36 cellular contexts compared by ENCODE assay signal in genomic region chr21:14012409-14012808, GRCh38.
A peak's percentile ranks its signal among the peaks of the same experiment; 100 is the strongest.
DNase-seq lines count a peak whose midpoint lies in the region; ATAC-seq, FAIRE-seq and TF ChIP-seq lines count a peak whose summit lies in the region.
"Had no signal": no experiment of that assay in that cellular context is flagged by ENCODE, and none has a peak within 500 bp of the region (broad histone marks: within the 10 kb centered on the region; RNA-seq: fewer than 3 reads in every experiment).

No MANE protein-coding gene starts in this region.

- H3K36me3 ChIP-seq in H7 (replicated peaks; ENCODE audit: control insufficient read depth, insufficient read depth, low read length) (no peaks in the 10 kb centered on the region), neuronal stem cell (replicated peaks in 1 of 2; ENCODE audit: control insufficient read depth in 2 of 2, insufficient read depth in 2 of 2, low read length in 2 of 2) (no peaks in the 10 kb centered on the region)
- H3K36me3 ChIP-seq: BE2C; BLaER1; BLaER1 treated with 17β-estradiol and CSF1 and Interleukin-3, amounts not matched to agents 10 nM and 100 nM had no signal

- H3K27ac Mint-ChIP-seq in chondrocyte (ENCODE audit: unreplicated experiment) = no peak overlapping the region
- H3K27ac Mint-ChIP-seq: B cell; CD4-positive, alpha-beta memory T cell; CD4-positive, alpha-beta T cell; CD4-positive, CD25-positive, alpha-beta regulatory T cell; CD8-positive, alpha-beta memory T cell; CD8-positive, alpha-beta T cell had no signal

- peaks cover 0 to 2% of the 10 kb centered on the region in 2 donors for H3K9me3 ChIP-seq in neuronal stem cell (replicated peaks in 1 of 2; ENCODE audit: control insufficient read depth in 2 of 2, insufficient read depth in 1 of 2, low read depth in 1 of 2, low read length in 2 of 2)
- H3K9me3 ChIP-seq: A549; BE2C; BLaER1; BLaER1 treated with 17β-estradiol and CSF1 and Interleukin-3, amounts not matched to agents 10 nM and 100 nM; Caco-2 had no signal

- ATAC-seq in GM21825 (IDR thresholded peaks at IDR 0.05; ENCODE audit: unreplicated experiment) = no peak
- ATAC-seq: A549; CD8-positive, alpha-beta T cell had no signal

- DNase-seq in H7 (peak; percentile 17), HTR-8/SVneo (ENCODE audit: insufficient read length, low spot score) (no peak), chondrocyte (ENCODE audit: low spot score) (peak; percentile 87), neuronal stem cell (ENCODE audit: low spot score) (no peak), NCI-H82 (lab: John Stamatoyannopoulos, UW) (no peak)
- DNase-seq in activated CD4-positive, alpha-beta T cell treated with anti-CD3 and anti-CD28 coated beads, Interleukin-2, amount 50 U/mL, for 4 hours = no peak
- DNase-seq in activated naive CD4-positive, alpha-beta T cell treated with anti-CD3 and anti-CD28 coated beads, Interleukin-2, amount 50 U/mL, for 16 hours = no peak
- DNase-seq: 8988T; ACHN; AML-193; BE2C; C1 segment of cervical spinal cord; Caco-2; Calu3; CD4-positive, alpha-beta memory T cell; CD4-positive, alpha-beta T cell; CD4-positive, CD25-positive, alpha-beta regulatory T cell; CD8-positive, alpha-beta memory T cell; CD8-positive, alpha-beta T cell; COR-L47; DMS 273 treated with DMSO at 0.1 percent for 48 hours; DMS153; DMS79; DMS79 treated with DMSO at 0.1 percent for 48 hours; DND-41; EL had no signal

- peak overlapping the region; percentile 73 for H3K23ac ChIP-seq in neuronal stem cell (ENCODE audit: low read depth, low read length, poor library complexity)

- TF ChIP-seq CTCF in chondrocyte (IDR thresholded peaks at IDR 0.05) = no peak

- no peak overlapping the region for H4K91ac ChIP-seq in neuronal stem cell (ENCODE audit: low read depth, low read length, poor library complexity)

- peak; percentile 40 for FAIRE-seq in HTR-8/SVneo (lab: Jason Lieb, UNC)
- FAIRE-seq: A204.1, A549, D721Med had no signal

- H3K4me3 ChIP-seq in H7 (ENCODE audit: insufficient read depth, low read depth, low read length) = no peak overlapping the region
- peak overlapping the region in 1 of 2 donors; percentile 64 for H3K4me3 ChIP-seq in neuronal stem cell (ENCODE audit: low read length in 2 of 2)
- H3K4me3 ChIP-seq: A549; BLaER1; BLaER1 treated with 17β-estradiol and CSF1 and Interleukin-3, amounts not matched to agents 10 nM and 100 nM had no signal

- no peak overlapping the region for H2BK12ac ChIP-seq in neuronal stem cell (ENCODE audit: low read length)

- no CpG with 5 or more reads among the region's 9 CpGs for WGBS in neuronal stem cell (ENCODE audit: extremely low coverage in 2 of 2, insufficient read length in 2 of 2, insufficient replicate concordance in 1 of 2), 2 donors

- H3K9me3 Mint-ChIP-seq in chondrocyte (ENCODE audit: low read depth) = peaks cover 3% of the 10 kb centered on the region
- H3K9me3 Mint-ChIP-seq: CD4-positive, alpha-beta memory T cell; CD4-positive, alpha-beta T cell; CD8-positive, alpha-beta memory T cell; CD8-positive, alpha-beta T cell had no signal

- H2BK5ac ChIP-seq in neuronal stem cell (ENCODE audit: low read length) = no peak overlapping the region

- H3K4me1 Mint-ChIP-seq in chondrocyte (ENCODE audit: low read depth) = no peaks in the 10 kb centered on the region
- H3K4me1 Mint-ChIP-seq: B cell; CD14-positive monocyte; CD4-positive, alpha-beta memory T cell; CD4-positive, CD25-positive, alpha-beta regulatory T cell; CD8-positive, alpha-beta memory T cell had no signal

- no peaks in the 10 kb centered on the region for H3K4me1 ChIP-seq in neuronal stem cell (ENCODE audit: control insufficient read depth in 2 of 2, insufficient read depth in 1 of 2, low read depth in 1 of 2, low read length in 2 of 2)
- H3K4me1 ChIP-seq: A549, BE2C, Caco-2 had no signal

- H4K8ac ChIP-seq in neuronal stem cell (ENCODE audit: low read depth, low read length) = no peak overlapping the region

- no peak overlapping the region for H3K18ac ChIP-seq in neuronal stem cell (ENCODE audit: low read length)

- H3K4me3 Mint-ChIP-seq in chondrocyte (ENCODE audit: unreplicated experiment) = no peak overlapping the region
- H3K4me3 Mint-ChIP-seq: B cell; CD14-positive monocyte; CD4-positive, alpha-beta memory T cell; CD4-positive, alpha-beta T cell; CD4-positive, CD25-positive, alpha-beta regulatory T cell; CD8-positive, alpha-beta memory T cell; CD8-positive, alpha-beta T cell had no signal

- no peak overlapping the region for H3K4me2 ChIP-seq in neuronal stem cell (ENCODE audit: insufficient read depth, low read length, poor library complexity, severe bottlenecking)
- H3K4me2 ChIP-seq: A549 had no signal

- no peaks in the 10 kb centered on the region for H3K79me1 ChIP-seq in neuronal stem cell (ENCODE audit: low read depth, low read length)

- no peak overlapping the region for H3K9ac ChIP-seq in neuronal stem cell (ENCODE audit: low read depth, low read length, poor library complexity)
- H3K9ac ChIP-seq: BLaER1; BLaER1 treated with 17β-estradiol and CSF1 and Interleukin-3, amounts not matched to agents 10 nM and 100 nM had no signal

- no peak overlapping the region for H3K27ac ChIP-seq in neuronal stem cell (replicated peaks; ENCODE audit: low read length)
- H3K27ac ChIP-seq: 22Rv1; A549; BLaER1; BLaER1 treated with 17β-estradiol and CSF1 and Interleukin-3, amounts not matched to agents 10 nM and 100 nM; C4-2B had no signal

- no peak overlapping the region for H2BK15ac ChIP-seq in neuronal stem cell (ENCODE audit: low read length)

- no peak overlapping the region for H2BK120ac ChIP-seq in neuronal stem cell (ENCODE audit: low read depth, low read length)

- no peaks in the 10 kb centered on the region for H3K27me3 ChIP-seq in H7 (ENCODE audit: control insufficient read depth, insufficient read depth, low read length)
- H3K27me3 ChIP-seq in neuronal stem cell (ENCODE audit: control insufficient read depth in 3 of 3, insufficient read depth in 3 of 3, low read depth in 1 of 3, low read length in 3 of 3) = no peaks in the 10 kb centered on the region
- H3K27me3 ChIP-seq: BE2C; BLaER1; BLaER1 treated with 17β-estradiol and CSF1 and Interleukin-3, amounts not matched to agents 10 nM and 100 nM had no signal

- no peaks in the 10 kb centered on the region for H3K36me3 Mint-ChIP-seq in chondrocyte (ENCODE audit: low read depth)
- H3K36me3 Mint-ChIP-seq: CD14-positive monocyte; CD4-positive, alpha-beta memory T cell; CD4-positive, CD25-positive, alpha-beta regulatory T cell; CD8-positive, alpha-beta memory T cell; CD8-positive, alpha-beta T cell had no signal

- H3K4ac ChIP-seq in neuronal stem cell (ENCODE audit: low read length) = no peak overlapping the region

- H2AFZ ChIP-seq in neuronal stem cell (ENCODE audit: low read length) = no peak overlapping the region

- H3K14ac ChIP-seq in neuronal stem cell (ENCODE audit: low read length) = no peak overlapping the region

- H2AK5ac ChIP-seq in neuronal stem cell (ENCODE audit: low read depth, low read length) = no peak overlapping the region

- H3K27me3 Mint-ChIP-seq in chondrocyte (ENCODE audit: low read depth) = no peaks in the 10 kb centered on the region
- H3K27me3 Mint-ChIP-seq: B cell; CD4-positive, alpha-beta memory T cell; CD4-positive, alpha-beta T cell; CD4-positive, CD25-positive, alpha-beta regulatory T cell had no signal

Comparison
In these comparisons a context has a peak if more than half of its experiments do, and no peak if none do; other contexts are left out.
1. DNase-seq: peak in H7 (single experiment) and chondrocyte (single experiment); none in HTR-8/SVneo (single experiment), neuronal stem cell (single experiment), activated CD4-positive, alpha-beta T cell treated with anti-CD3 and anti-CD28 coated beads, Interleukin-2, amount 50 U/mL, for 4 hours (0 of 2), NCI-H82 (single experiment) and activated naive CD4-positive, alpha-beta T cell treated with anti-CD3 and anti-CD28 coated beads, Interleukin-2, amount 50 U/mL, for 16 hours (single experiment).